ENCODE assay signal across 8 cellular contexts in the genomic region with DNA sequence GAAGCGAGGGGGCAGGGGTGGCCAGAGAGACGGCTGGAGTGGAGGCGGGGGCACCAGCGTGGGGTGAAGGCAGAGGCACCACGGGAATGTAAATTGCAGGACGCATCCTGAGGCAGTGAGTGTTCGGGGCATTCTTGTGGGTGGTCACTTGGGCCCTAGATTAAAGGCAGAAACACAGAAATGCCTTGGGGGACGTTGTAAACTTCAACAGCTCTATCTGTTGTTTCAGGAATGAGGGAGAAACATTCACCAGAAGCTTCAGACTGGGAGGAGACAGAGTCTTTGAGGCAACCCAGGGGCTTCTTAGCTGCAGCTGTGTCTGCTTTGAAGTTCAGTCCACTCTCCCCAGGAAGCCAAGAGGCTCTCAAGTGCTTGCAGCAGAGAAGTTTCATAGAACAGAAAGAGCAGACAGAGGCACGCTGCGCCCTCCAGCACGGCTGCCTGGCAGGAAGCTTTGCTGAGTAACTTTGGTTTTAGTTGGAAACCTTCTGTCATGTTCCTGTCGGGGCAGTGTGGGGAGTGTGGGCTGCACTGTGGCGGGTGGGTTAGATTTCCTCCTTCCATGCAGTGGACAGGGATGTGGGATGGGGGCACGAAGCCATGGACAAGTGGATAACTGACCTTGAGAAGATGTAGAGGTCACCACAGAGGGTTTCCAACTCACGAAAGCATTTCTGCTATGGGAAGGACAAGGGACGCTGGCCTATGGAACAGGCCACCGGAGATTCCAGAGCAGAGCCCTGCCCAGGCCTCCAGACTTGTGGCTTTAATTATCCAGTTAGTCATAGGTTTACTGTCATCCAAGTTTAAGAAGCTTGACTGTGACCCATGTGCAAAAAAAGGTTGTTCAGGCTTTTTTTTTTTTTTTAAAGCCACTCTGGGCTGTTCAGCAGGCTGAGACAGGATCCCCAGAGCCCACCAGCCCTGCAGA.
DNase-seq lines count a peak whose midpoint lies in the region; ATAC-seq, FAIRE-seq and TF ChIP-seq lines count a peak whose summit lies in the region.

No MANE protein-coding gene starts in this region.

- TF ChIP-seq CTCF in GM12865 (IDR thresholded peaks at IDR 0.05; ENCODE audit: insufficient read depth, low read depth, low read length, missing control alignments) = no peak
- no peak for TF ChIP-seq CTCF in D721Med (IDR thresholded peaks at IDR 0.05; ENCODE audit: insufficient read depth, missing control alignments)

- H3K4me3 ChIP-seq in GM12865 (ENCODE audit: low read depth, low read length) (peak overlapping the region; percentile 80), duodenal mucosa (ENCODE audit: low read depth in 1 of 2, low read length in 2 of 2) (peak overlapping the region; percentile 50 to 57)

- DNase-seq in GM12865 (ENCODE audit: low read depth) (peak; percentile 92), MV-4-11 (lab: John Stamatoyannopoulos, UW) (peak; percentile 57), mucosa of gallbladder (ENCODE audit: low spot score) (peak; percentile 64), D721Med (ENCODE audit: insufficient read length, low spot score) (no peak)
- DNase-seq in activated CD4-positive, alpha-beta T cell treated with anti-CD3 and anti-CD28 coated beads, Interleukin-2, amount 50 U/mL, for 48 hours = peak; percentile 80 to 87
- DNase-seq in stimulated activated CD8-positive, alpha-beta memory T cell treated with anti-CD3 and anti-CD28 coated beads, Interleukin-7, amount 100 ng/mL, for 4 hours (ENCODE audit: low read depth in 2 of 2) = peak; percentile 72 to 78

- H3K27ac ChIP-seq in duodenal mucosa (ENCODE audit: low read depth, low read length) = peak overlapping the region; percentile 94

- ATAC-seq in GM18520 (IDR thresholded peaks at IDR 0.05; ENCODE audit: unreplicated experiment) = no peak

- FAIRE-seq in D721Med (lab: Jason Lieb, UNC) = no peak

- H3K9me3 ChIP-seq in duodenal mucosa (ENCODE audit: control insufficient read depth in 1 of 2, low read length in 2 of 2) = no peaks in the 10 kb centered on the region

- peaks cover 48 to 62% of the 10 kb centered on the region in 2 donors for H3K4me1 ChIP-seq in duodenal mucosa (ENCODE audit: control insufficient read depth in 1 of 2, insufficient read depth in 2 of 2, low read length in 2 of 2)

- no peaks in the 10 kb centered on the region for H3K36me3 ChIP-seq in duodenal mucosa (ENCODE audit: control insufficient read depth in 1 of 2, insufficient read depth in 2 of 2, low read length in 2 of 2)

- peak overlapping the region; percentile 65 to 77 for H3K9ac ChIP-seq in duodenal mucosa (ENCODE audit: low read depth in 1 of 2, low read length in 2 of 2)

- H3K27me3 ChIP-seq in duodenal mucosa (ENCODE audit: control insufficient read depth in 1 of 2, insufficient read depth in 2 of 2, low read length in 2 of 2) = no peaks in the 10 kb centered on the region
